31 cellular contexts compared by ENCODE assay signal in genomic region chr17:74343121-74343520, GRCh38. TPM values are rescaled to one million over a fixed set of nuclear protein-coding genes. Genes with fewer than 3 reads are reported as not detected.
"Had no signal": no experiment of that assay in that cellular context is flagged by ENCODE, and none has a peak within 500 bp of the region (broad histone marks: within the 10 kb centered on the region; RNA-seq: fewer than 3 reads in every experiment).

No MANE protein-coding gene starts in this region.

- H3K4me1 ChIP-seq: ascending aorta, Peyer's patch, SJSA1 had no signal

- H3K9ac ChIP-seq: SK-N-SH had no signal

- H3K36me3 ChIP-seq: ascending aorta, cardiac muscle cell, MG63, Peyer's patch, SJSA1 had no signal

- H3K27ac ChIP-seq: ascending aorta, cardiac muscle cell, Peyer's patch, SJSA1 had no signal

- H3K4me2 ChIP-seq: SK-N-SH had no signal

- H3K27me3 ChIP-seq: ascending aorta, MG63, Peyer's patch had no signal

- DNase-seq: activated CD4-positive, alpha-beta T cell treated with anti-CD3 and anti-CD28 coated beads for 4 hours; activated CD4-positive, alpha-beta T cell treated with anti-CD3 and anti-CD28 coated beads, Interleukin-2, amount 50 U/mL, for 4 hours; activated CD8-positive, alpha-beta T cell treated with anti-CD3 and anti-CD28 coated beads for 36 hours; activated gamma-delta T cell; activated naive CD4-positive, alpha-beta T cell treated with Interleukin-2 at 50 U/mL for 16 hours; activated naive CD8-positive, alpha-beta T cell treated with anti-CD3 and anti-CD28 coated beads, Interleukin-2, amount 10 ng/mL, durations not matched to agents 7 days and 5 days; activated T-cell treated with anti-CD3 and anti-CD28 coated beads, Interleukin-2, amount 50 U/mL, for 1 hour; activated T-cell treated with anti-CD3 and anti-CD28 coated beads, Interleukin-2, amount 50 U/mL, for 72 hours; amygdala; Kasumi-1; MG63; MV-4-11; NCI-H1092; NCI-H1436 treated with DMSO at 0.1 percent for 48 hours; NCI-H1694 treated with DMSO at 0.1 percent for 48 hours; NCI-H2029; NCI-H345; NK-92 treated with Interleukin-12 subunit alpha and Interleukin-12 subunit beta, amount 100 ng/mL, for 24 hours; PC-3; Peyer's patch; RPMI8226; SHP77 treated with DMSO at 0.1 percent for 48 hours; SK-N-SH had no signal

- H3K9me3 ChIP-seq: ascending aorta, MG63, Peyer's patch, SJSA1, SK-N-SH had no signal

- FAIRE-seq: TTC549 had no signal

- H3K4me3 ChIP-seq: ascending aorta, cardiac muscle cell, MG63, Peyer's patch, SJSA1 had no signal

RNA-seq across cellular contexts. Expression of gene KIF19, which starts 17.1 kb away (rescaled TPM):
- total RNA-seq: NCI-H460, PC-3, SJSA1 had no signal
- polyA plus RNA-seq: cardiac muscle cell, SK-N-SH had no signal

RNA-seq across cellular contexts. Expression of gene BTBD17, which starts 18.5 kb away (rescaled TPM):
- total RNA-seq: activated CD8-positive, alpha-beta memory T cell treated with anti-CD3 and anti-CD28 coated beads for 36 hours; activated CD8-positive, alpha-beta T cell treated with anti-CD3 and anti-CD28 coated beads for 36 hours; activated naive CD8-positive, alpha-beta T cell treated with anti-CD3 and anti-CD28 coated beads, Interleukin-2, amount 10 ng/mL, durations not matched to agents 7 days and 5 days; activated T-cell treated with anti-CD3 and anti-CD28 coated beads, Interleukin-2, amount 50 U/mL, for 72 hours; activated T-helper 17 cell treated with anti-CD3 and anti-CD28 coated beads, Interleukin-2, amount 50 U/mL, for 72 hours; ascending aorta; NCI-H460; PC-3; Peyer's patch; SJSA1 had no signal
- polyA plus RNA-seq: SK-N-SH had no signal

RNA-seq across cellular contexts. Expression of gene GPR142, which starts 24.2 kb away (rescaled TPM):
- total RNA-seq: activated CD8-positive, alpha-beta memory T cell treated with anti-CD3 and anti-CD28 coated beads for 36 hours; activated CD8-positive, alpha-beta T cell treated with anti-CD3 and anti-CD28 coated beads for 36 hours; activated naive CD8-positive, alpha-beta T cell treated with anti-CD3 and anti-CD28 coated beads, Interleukin-2, amount 10 ng/mL, durations not matched to agents 7 days and 5 days; activated T-cell treated with anti-CD3 and anti-CD28 coated beads, Interleukin-2, amount 50 U/mL, for 72 hours; activated T-helper 17 cell treated with anti-CD3 and anti-CD28 coated beads, Interleukin-2, amount 50 U/mL, for 72 hours; ascending aorta; cardiac muscle cell; NCI-H460; PC-3; SJSA1; WTC11 had no signal
- polyA plus RNA-seq: cardiac muscle cell, SK-N-SH had no signal
